Comparison of ENCODE assay signal across 1 cellular context in the genomic region with DNA sequence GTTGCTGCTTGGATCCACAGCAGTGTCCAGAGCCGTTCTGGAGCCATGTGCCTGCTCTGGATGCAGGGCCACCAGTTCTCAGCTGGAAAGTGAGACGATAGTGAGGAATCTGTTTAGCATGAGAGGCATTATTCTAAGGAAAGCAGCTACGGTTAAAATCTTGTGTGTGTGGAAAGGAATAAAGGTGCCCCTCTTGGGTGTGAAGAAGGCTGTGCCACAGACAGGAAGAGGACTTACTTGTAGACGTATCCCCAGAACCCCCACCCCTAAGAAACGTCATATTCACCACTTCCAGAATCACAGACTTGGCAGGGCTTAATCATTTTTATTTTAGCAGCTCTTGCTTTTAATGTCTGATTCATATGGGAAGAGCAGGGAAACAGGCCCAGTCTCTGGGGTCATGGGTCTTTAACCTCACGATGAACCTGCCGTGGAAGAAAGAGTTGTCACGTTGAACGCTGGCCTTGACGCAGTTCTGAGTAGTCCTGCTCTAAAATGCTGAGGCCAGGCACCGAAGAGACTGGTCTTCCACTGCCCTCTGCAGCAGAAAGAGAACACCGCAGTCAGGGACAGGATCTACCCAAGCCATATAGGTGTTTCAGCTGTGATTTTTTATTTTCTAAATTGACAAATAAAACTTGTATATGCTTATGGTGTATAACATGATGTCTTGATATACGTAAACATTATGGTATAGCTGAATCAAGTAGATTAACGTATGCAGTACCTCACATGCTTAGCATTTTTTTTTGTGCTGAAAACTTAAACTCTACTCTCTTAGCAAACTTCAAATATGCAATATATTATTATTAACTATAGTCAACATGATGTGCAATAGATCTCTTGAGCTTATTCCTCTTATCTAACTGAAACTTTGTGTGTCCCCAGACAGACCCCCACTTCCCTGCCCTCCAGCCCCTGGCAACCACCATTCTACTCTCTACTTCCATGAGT.
TF ChIP-seq lines count a peak whose summit lies in the region.

No MANE protein-coding gene starts in this region.

TF ChIP-seq in HepG2, 621 proteins besides CTCF, POLR2A, EP300 and RAD21 (continued from another document and continues in another):
- TF ChIP-seq, protein P1, sequence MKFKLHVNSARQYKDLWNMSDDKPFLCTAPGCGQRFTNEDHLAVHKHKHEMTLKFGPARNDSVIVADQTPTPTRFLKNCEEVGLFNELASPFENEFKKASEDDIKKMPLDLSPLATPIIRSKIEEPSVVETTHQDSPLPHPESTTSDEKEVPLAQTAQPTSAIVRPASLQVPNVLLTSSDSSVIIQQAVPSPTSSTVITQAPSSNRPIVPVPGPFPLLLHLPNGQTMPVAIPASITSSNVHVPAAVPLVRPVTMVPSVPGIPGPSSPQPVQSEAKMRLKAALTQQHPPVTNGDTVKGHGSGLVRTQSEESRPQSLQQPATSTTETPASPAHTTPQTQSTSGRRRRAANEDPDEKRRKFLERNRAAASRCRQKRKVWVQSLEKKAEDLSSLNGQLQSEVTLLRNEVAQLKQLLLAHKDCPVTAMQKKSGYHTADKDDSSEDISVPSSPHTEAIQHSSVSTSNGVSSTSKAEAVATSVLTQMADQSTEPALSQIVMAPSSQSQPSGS (CRISPR knock-in tag; IDR thresholded peaks at IDR 0.05) = peak; percentile 28; the same call in 1 of the 2 replicates
- peak; percentile 89 for TF ChIP-seq SMC3 (IDR thresholded peaks at IDR 0.05; ENCODE audit: low read length)
- TF ChIP-seq, protein P2, sequence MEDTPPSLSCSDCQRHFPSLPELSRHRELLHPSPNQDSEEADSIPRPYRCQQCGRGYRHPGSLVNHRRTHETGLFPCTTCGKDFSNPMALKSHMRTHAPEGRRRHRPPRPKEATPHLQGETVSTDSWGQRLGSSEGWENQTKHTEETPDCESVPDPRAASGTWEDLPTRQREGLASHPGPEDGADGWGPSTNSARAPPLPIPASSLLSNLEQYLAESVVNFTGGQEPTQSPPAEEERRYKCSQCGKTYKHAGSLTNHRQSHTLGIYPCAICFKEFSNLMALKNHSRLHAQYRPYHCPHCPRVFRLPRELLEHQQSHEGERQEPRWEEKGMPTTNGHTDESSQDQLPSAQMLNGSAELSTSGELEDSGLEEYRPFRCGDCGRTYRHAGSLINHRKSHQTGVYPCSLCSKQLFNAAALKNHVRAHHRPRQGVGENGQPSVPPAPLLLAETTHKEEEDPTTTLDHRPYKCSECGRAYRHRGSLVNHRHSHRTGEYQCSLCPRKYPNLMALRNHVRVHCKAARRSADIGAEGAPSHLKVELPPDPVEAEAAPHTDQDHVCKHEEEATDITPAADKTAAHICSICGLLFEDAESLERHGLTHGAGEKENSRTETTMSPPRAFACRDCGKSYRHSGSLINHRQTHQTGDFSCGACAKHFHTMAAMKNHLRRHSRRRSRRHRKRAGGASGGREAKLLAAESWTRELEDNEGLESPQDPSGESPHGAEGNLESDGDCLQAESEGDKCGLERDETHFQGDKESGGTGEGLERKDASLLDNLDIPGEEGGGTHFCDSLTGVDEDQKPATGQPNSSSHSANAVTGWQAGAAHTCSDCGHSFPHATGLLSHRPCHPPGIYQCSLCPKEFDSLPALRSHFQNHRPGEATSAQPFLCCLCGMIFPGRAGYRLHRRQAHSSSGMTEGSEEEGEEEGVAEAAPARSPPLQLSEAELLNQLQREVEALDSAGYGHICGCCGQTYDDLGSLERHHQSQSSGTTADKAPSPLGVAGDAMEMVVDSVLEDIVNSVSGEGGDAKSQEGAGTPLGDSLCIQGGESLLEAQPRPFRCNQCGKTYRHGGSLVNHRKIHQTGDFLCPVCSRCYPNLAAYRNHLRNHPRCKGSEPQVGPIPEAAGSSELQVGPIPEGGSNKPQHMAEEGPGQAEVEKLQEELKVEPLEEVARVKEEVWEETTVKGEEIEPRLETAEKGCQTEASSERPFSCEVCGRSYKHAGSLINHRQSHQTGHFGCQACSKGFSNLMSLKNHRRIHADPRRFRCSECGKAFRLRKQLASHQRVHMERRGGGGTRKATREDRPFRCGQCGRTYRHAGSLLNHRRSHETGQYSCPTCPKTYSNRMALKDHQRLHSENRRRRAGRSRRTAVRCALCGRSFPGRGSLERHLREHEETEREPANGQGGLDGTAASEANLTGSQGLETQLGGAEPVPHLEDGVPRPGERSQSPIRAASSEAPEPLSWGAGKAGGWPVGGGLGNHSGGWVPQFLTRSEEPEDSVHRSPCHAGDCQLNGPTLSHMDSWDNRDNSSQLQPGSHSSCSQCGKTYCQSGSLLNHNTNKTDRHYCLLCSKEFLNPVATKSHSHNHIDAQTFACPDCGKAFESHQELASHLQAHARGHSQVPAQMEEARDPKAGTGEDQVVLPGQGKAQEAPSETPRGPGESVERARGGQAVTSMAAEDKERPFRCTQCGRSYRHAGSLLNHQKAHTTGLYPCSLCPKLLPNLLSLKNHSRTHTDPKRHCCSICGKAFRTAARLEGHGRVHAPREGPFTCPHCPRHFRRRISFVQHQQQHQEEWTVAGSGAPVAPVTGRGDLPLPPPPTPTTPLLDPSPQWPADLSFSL (CRISPR knock-in tag; IDR thresholded peaks at IDR 0.05) = no peak
- no peak for TF ChIP-seq ZNF225 (CRISPR knock-in tag; IDR thresholded peaks at IDR 0.05)
- TF ChIP-seq, protein P3, sequence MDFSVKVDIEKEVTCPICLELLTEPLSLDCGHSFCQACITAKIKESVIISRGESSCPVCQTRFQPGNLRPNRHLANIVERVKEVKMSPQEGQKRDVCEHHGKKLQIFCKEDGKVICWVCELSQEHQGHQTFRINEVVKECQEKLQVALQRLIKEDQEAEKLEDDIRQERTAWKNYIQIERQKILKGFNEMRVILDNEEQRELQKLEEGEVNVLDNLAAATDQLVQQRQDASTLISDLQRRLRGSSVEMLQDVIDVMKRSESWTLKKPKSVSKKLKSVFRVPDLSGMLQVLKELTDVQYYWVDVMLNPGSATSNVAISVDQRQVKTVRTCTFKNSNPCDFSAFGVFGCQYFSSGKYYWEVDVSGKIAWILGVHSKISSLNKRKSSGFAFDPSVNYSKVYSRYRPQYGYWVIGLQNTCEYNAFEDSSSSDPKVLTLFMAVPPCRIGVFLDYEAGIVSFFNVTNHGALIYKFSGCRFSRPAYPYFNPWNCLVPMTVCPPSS (IDR thresholded peaks at IDR 0.05) = no peak
- TF ChIP-seq SOX13 (IDR thresholded peaks at IDR 0.05) = no peak
- TF ChIP-seq SOX13 (CRISPR knock-in tag; conservative IDR thresholded peaks at IDR 0.05 in 1 of 2, IDR thresholded peaks at IDR 0.05 in 1 of 2) = 0 out of 4 replicates have a peak, but pooled peaks of 1 of the 2 experiments have one; percentile 7
- no peak for TF ChIP-seq FOSL1 (CRISPR knock-in tag; IDR thresholded peaks at IDR 0.05; ENCODE audit: borderline replicate concordance)
- 0 out of 2 replicates have a peak, but pooled peaks have one; percentile 25 for TF ChIP-seq MIER3 (CRISPR knock-in tag; IDR thresholded peaks at IDR 0.05; ENCODE audit: borderline replicate concordance)
- TF ChIP-seq TEAD3 (CRISPR knock-in tag; optimal IDR thresholded peaks at IDR 0.05; ENCODE audit: borderline replicate concordance) = peak; percentile 8
- TF ChIP-seq ZNF501 (CRISPR knock-in tag; IDR thresholded peaks at IDR 0.05) = peak; percentile 48; the same call in 1 of the 2 replicates
- TF ChIP-seq HOXA3 (CRISPR knock-in tag; IDR thresholded peaks at IDR 0.05) = peak; percentile 40; the same call in 1 of the 2 replicates
- TF ChIP-seq POLR2G (IDR thresholded peaks at IDR 0.05; ENCODE audit: low read depth, low read length) = no peak
- TF ChIP-seq, protein P4, sequence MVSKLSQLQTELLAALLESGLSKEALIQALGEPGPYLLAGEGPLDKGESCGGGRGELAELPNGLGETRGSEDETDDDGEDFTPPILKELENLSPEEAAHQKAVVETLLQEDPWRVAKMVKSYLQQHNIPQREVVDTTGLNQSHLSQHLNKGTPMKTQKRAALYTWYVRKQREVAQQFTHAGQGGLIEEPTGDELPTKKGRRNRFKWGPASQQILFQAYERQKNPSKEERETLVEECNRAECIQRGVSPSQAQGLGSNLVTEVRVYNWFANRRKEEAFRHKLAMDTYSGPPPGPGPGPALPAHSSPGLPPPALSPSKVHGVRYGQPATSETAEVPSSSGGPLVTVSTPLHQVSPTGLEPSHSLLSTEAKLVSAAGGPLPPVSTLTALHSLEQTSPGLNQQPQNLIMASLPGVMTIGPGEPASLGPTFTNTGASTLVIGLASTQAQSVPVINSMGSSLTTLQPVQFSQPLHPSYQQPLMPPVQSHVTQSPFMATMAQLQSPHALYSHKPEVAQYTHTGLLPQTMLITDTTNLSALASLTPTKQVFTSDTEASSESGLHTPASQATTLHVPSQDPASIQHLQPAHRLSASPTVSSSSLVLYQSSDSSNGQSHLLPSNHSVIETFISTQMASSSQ (IDR thresholded peaks at IDR 0.05; ENCODE audit: low read depth) = no peak
- TF ChIP-seq, protein P4 (CRISPR knock-in tag; IDR thresholded peaks at IDR 0.05; ENCODE audit: borderline replicate concordance) = no peak
- TF ChIP-seq ZMYM3 (CRISPR knock-in tag; IDR thresholded peaks at IDR 0.05) = no peak
- 0 out of 2 replicates have a peak, but pooled peaks have one; percentile 21 for TF ChIP-seq ZFY (CRISPR knock-in tag; IDR thresholded peaks at IDR 0.05)
- TF ChIP-seq THAP11 (CRISPR knock-in tag; IDR thresholded peaks at IDR 0.05) = 0 out of 2 replicates have a peak, but pooled peaks have one; percentile 33
- no peak for TF ChIP-seq SSRP1 (CRISPR knock-in tag; IDR thresholded peaks at IDR 0.05)
- TF ChIP-seq RBFOX2 (IDR thresholded peaks at IDR 0.05; ENCODE audit: low read depth, low read length) = no peak
- peak; percentile 22; the same call in 1 of the 2 replicates for TF ChIP-seq ZMYM4 (CRISPR knock-in tag; IDR thresholded peaks at IDR 0.05)
- TF ChIP-seq, protein P5, sequence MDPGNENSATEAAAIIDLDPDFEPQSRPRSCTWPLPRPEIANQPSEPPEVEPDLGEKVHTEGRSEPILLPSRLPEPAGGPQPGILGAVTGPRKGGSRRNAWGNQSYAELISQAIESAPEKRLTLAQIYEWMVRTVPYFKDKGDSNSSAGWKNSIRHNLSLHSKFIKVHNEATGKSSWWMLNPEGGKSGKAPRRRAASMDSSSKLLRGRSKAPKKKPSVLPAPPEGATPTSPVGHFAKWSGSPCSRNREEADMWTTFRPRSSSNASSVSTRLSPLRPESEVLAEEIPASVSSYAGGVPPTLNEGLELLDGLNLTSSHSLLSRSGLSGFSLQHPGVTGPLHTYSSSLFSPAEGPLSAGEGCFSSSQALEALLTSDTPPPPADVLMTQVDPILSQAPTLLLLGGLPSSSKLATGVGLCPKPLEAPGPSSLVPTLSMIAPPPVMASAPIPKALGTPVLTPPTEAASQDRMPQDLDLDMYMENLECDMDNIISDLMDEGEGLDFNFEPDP (CRISPR knock-in tag; conservative IDR thresholded peaks at IDR 0.05) = no peak
- TF ChIP-seq ZNF207 (IDR thresholded peaks at IDR 0.05; ENCODE audit: borderline replicate concordance) = no peak
- TF ChIP-seq ZNF773 (CRISPR knock-in tag; IDR thresholded peaks at IDR 0.05; ENCODE audit: borderline replicate concordance) = no peak
- TF ChIP-seq ARNTL (CRISPR knock-in tag; IDR thresholded peaks at IDR 0.05) = peak; percentile 40; the same call in 1 of the 2 replicates
- TF ChIP-seq MXI1 (IDR thresholded peaks at IDR 0.05; ENCODE audit: borderline replicate concordance, low read depth, low read length) = 0 out of 3 replicates have a peak, but pooled peaks have one; percentile 24
- peak; percentile 99 for TF ChIP-seq STAG1 (CRISPR knock-in tag; IDR thresholded peaks at IDR 0.05)
- TF ChIP-seq MATR3 (CRISPR knock-in tag; IDR thresholded peaks at IDR 0.05) = no peak
- no peak for TF ChIP-seq ZNF75D (CRISPR knock-in tag; IDR thresholded peaks at IDR 0.05; ENCODE audit: borderline replicate concordance)
- no peak for TF ChIP-seq ZNF672 (CRISPR knock-in tag; IDR thresholded peaks at IDR 0.05)
- TF ChIP-seq ZSCAN21 (CRISPR knock-in tag; IDR thresholded peaks at IDR 0.05; ENCODE audit: borderline replicate concordance) = no peak
- TF ChIP-seq, protein P6, sequence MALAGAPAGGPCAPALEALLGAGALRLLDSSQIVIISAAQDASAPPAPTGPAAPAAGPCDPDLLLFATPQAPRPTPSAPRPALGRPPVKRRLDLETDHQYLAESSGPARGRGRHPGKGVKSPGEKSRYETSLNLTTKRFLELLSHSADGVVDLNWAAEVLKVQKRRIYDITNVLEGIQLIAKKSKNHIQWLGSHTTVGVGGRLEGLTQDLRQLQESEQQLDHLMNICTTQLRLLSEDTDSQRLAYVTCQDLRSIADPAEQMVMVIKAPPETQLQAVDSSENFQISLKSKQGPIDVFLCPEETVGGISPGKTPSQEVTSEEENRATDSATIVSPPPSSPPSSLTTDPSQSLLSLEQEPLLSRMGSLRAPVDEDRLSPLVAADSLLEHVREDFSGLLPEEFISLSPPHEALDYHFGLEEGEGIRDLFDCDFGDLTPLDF (CRISPR knock-in tag; IDR thresholded peaks at IDR 0.05) = no peak
- peak; percentile 64 for TF ChIP-seq RARA (CRISPR knock-in tag; IDR thresholded peaks at IDR 0.05)
- TF ChIP-seq, protein P7, sequence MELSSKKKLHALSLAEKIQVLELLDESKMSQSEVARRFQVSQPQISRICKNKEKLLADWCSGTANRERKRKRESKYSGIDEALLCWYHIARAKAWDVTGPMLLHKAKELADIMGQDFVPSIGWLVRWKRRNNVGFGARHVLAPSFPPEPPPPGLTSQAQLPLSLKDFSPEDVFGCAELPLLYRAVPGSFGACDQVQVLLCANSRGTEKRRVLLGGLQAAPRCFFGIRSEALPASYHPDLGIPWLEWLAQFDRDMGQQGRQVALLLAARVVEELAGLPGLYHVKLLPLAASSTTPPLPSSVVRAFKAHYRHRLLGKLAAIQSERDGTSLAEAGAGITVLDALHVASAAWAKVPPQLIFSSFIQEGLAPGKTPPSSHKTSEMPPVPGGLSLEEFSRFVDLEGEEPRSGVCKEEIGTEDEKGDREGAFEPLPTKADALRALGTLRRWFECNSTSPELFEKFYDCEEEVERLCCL (CRISPR knock-in tag; IDR thresholded peaks at IDR 0.05; ENCODE audit: borderline replicate concordance) = no peak
- no peak for TF ChIP-seq NR2F6 (IDR thresholded peaks at IDR 0.05)
- peak; percentile 41; the same call in 1 of the 2 replicates for TF ChIP-seq NR2F6 (CRISPR knock-in tag; IDR thresholded peaks at IDR 0.05)
- TF ChIP-seq ZNF12 (CRISPR knock-in tag; IDR thresholded peaks at IDR 0.05) = no peak
- TF ChIP-seq SAP130 (CRISPR knock-in tag; IDR thresholded peaks at IDR 0.05; ENCODE audit: low read depth) = peak; percentile 33; the same call in 1 of the 2 replicates
- no peak; the same call in 1 of the 2 replicates for TF ChIP-seq MEIS2 (CRISPR knock-in tag; IDR thresholded peaks at IDR 0.05)
- peak; percentile 72 for TF ChIP-seq MAFF (IDR thresholded peaks at IDR 0.05; ENCODE audit: low read depth, low read length)
- no peak for TF ChIP-seq EHMT2 (IDR thresholded peaks at IDR 0.05; ENCODE audit: borderline replicate concordance, low read depth, low read length)
- 0 out of 2 replicates have a peak, but pooled peaks have one; percentile 58 for TF ChIP-seq ERF (CRISPR knock-in tag; IDR thresholded peaks at IDR 0.05)
